Comparison of ENCODE assay signal across 8 cellular contexts in the genomic region with DNA sequence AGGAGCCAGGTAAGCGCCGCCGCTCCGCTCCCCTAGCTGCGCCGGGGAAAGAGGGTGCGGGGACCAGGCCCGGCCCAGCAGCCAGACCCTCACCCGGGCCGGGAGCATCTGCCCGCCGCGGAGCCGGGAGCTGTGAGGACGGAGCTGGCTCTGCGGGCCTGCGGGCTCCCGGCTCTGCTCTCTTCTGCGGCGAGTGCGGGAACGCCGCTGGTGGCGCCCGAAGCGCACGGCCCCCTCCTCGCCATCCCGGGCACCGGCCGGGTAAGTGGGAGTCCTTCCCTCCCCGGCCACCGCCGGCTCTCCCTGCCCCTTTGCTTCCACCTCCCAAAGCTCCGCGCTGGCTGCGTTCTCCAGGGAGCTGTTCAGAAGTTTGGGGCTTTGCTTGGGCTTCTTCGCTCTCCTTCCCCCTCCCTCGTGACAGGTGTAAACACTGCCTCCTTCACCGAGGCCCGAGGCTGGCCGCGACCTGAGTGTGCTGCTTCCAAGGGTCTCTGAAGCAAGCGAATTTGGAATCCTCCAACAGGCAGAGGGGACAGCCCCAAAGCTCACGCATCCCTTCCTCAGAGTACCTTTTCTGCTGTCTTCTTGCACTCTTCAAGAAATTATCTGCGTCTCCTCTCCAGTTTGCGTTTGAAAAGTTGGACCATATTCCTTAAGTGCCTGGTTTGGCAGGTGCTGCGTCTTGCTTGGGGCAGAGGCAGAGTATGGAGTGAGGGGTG. TPM values are rescaled to one million over a fixed set of nuclear protein-coding genes. Genes with fewer than 3 reads are reported as not detected.
DNase-seq lines count a peak whose midpoint lies in the region; ATAC-seq lines count a peak whose summit lies in the region.

No MANE protein-coding gene starts in this region.

- H3K9me3 Mint-ChIP-seq in activated CD4-positive, alpha-beta T cell treated with anti-CD3 and anti-CD28 coated beads for 36 hours (ENCODE audit: low read depth), result no peaks in the 10 kb centered on the region
- no peaks in the 10 kb centered on the region for H3K9me3 Mint-ChIP-seq in effector memory CD8-positive, alpha-beta T cell

- CTCF ChIA-PET in activated CD4-positive, alpha-beta T cell treated with anti-CD3 and anti-CD28 coated beads for 36 hours (lab: Charles Lee), result interaction anchor here (0.6 to 3.5 kb wide), 27 partner anchors 9 to 531 kb away, joined by 3 to 74 read pairs (median 5); a partner anchor contains a TSS

- H3K9me3 ChIP-seq in BLaER1 (no peaks in the 10 kb centered on the region), mononuclear cell (ENCODE audit: low read depth, low read length) (no peaks in the 10 kb centered on the region), subcutaneous abdominal adipose tissue (ENCODE audit: control insufficient read depth in 5 of 5, low read length in 5 of 5) (no peaks in the 10 kb centered on the region)

- H3K27me3 ChIP-seq in BLaER1 (no peaks in the 10 kb centered on the region), mononuclear cell (ENCODE audit: insufficient read depth, low read length) (no peaks in the 10 kb centered on the region), subcutaneous abdominal adipose tissue (ENCODE audit: control insufficient read depth in 5 of 5, insufficient read depth in 4 of 5, low read length in 5 of 5) (no peaks in the 10 kb centered on the region)

- peaks cover 3% of the 10 kb centered on the region for H3K36me3 Mint-ChIP-seq in activated CD4-positive, alpha-beta T cell treated with anti-CD3 and anti-CD28 coated beads for 36 hours (ENCODE audit: low read depth)
- peaks cover 15% of the 10 kb centered on the region for H3K36me3 Mint-ChIP-seq in effector memory CD8-positive, alpha-beta T cell (ENCODE audit: insufficient read depth)

- peak overlapping the region; percentile 95 for H3K4me2 ChIP-seq in BLaER1

- H3K27ac Mint-ChIP-seq in activated CD4-positive, alpha-beta T cell treated with anti-CD3 and anti-CD28 coated beads for 36 hours, result peak overlapping the region; percentile 100
- H3K27ac Mint-ChIP-seq in effector memory CD8-positive, alpha-beta T cell, result peak overlapping the region; percentile 97 to 98

- H3K4me3 Mint-ChIP-seq in activated CD4-positive, alpha-beta T cell treated with anti-CD3 and anti-CD28 coated beads for 36 hours, result peak overlapping the region; percentile 95
- peak overlapping the region; percentile 96 to 99 for H3K4me3 Mint-ChIP-seq in effector memory CD8-positive, alpha-beta T cell

- no peaks in the 10 kb centered on the region for H3K27me3 Mint-ChIP-seq in activated CD4-positive, alpha-beta T cell treated with anti-CD3 and anti-CD28 coated beads for 36 hours
- H3K27me3 Mint-ChIP-seq in effector memory CD8-positive, alpha-beta T cell, result no peaks in the 10 kb centered on the region

- DNase-seq in activated CD4-positive, alpha-beta T cell treated with anti-CD3 and anti-CD28 coated beads for 36 hours, result peak; percentile 64
- DNase-seq in effector memory CD8-positive, alpha-beta T cell, result peak in 2 of 3 experiments; percentile 13 to 16
- DNase-seq in EL, result no peak

- intact Hi-C loops in activated CD4-positive, alpha-beta T cell treated with anti-CD3 and anti-CD28 coated beads for 36 hours (cut with DNase I, micrococcal nuclease), result loop anchor here (1.0 to 5.0 kb wide), 24 partner anchors 10 to 936 kb away; a partner anchor contains a TSS

- H4K20me1 ChIP-seq in BLaER1, result peaks cover 54% of the 10 kb centered on the region

- H3K4me1 Mint-ChIP-seq in activated CD4-positive, alpha-beta T cell treated with anti-CD3 and anti-CD28 coated beads for 36 hours, result peaks cover 33% of the 10 kb centered on the region
- H3K4me1 Mint-ChIP-seq in effector memory CD8-positive, alpha-beta T cell (ENCODE audit: low read depth in 2 of 2), result peaks cover 25 to 26% of the 10 kb centered on the region in 2 donors

- peak overlapping the region; percentile 89 for H3K9ac ChIP-seq in BLaER1
- H3K9ac ChIP-seq in subcutaneous abdominal adipose tissue (ENCODE audit: low read length in 5 of 5), result peak overlapping the region; percentile 39 to 95 (median 92)

- H3K4me3 ChIP-seq in BLaER1 (peak overlapping the region; percentile 95), mononuclear cell (ENCODE audit: low read length) (peak overlapping the region; percentile 74), subcutaneous abdominal adipose tissue (ENCODE audit: low read depth in 1 of 5, low read length in 5 of 5) (peak overlapping the region; percentile 83 to 94 (median 87))

- H3K4me1 ChIP-seq in BLaER1 (peaks cover 19% of the 10 kb centered on the region), mononuclear cell (ENCODE audit: insufficient read depth, low read length) (peaks cover 38% of the 10 kb centered on the region), subcutaneous abdominal adipose tissue (ENCODE audit: control insufficient read depth in 5 of 5, insufficient read depth in 5 of 5, low read length in 5 of 5) (peaks cover 0 to 26% (median 26%) of the 10 kb centered on the region in 5 donors)

- ATAC-seq in GM19395 (IDR thresholded peaks at IDR 0.05; ENCODE audit: unreplicated experiment) (peak; percentile 14), HG03521 (IDR thresholded peaks at IDR 0.05; ENCODE audit: unreplicated experiment) (peak; percentile 14)
- ATAC-seq in activated CD4-positive, alpha-beta T cell treated with anti-CD3 and anti-CD28 coated beads for 36 hours, result peak; percentile 14
- ATAC-seq in effector memory CD8-positive, alpha-beta T cell (replicated peaks), result peak; percentile 13

- H3K36me3 ChIP-seq in BLaER1 (peaks cover 2% of the 10 kb centered on the region; the same call in 1 of the 2 replicates), subcutaneous abdominal adipose tissue (ENCODE audit: control insufficient read depth in 5 of 5, insufficient read depth in 5 of 5, low read length in 5 of 5) (no peaks in the 10 kb centered on the region)

- POLR2A ChIA-PET in activated CD4-positive, alpha-beta T cell treated with anti-CD3 and anti-CD28 coated beads for 36 hours (lab: Charles Lee), result interaction anchor here (1.0 to 1.6 kb wide), 7 partner anchors 124 to 605 kb away, joined by 3 to 8 read pairs (median 4); a partner anchor contains a TSS

- H3K27ac ChIP-seq in BLaER1 (peak overlapping the region; percentile 88), subcutaneous abdominal adipose tissue (ENCODE audit: low read depth, low read length) (peak overlapping the region; percentile 95)

RNA-seq across cellular contexts. Expression of a gene that starts 0.6 kb away (rescaled TPM):
- total RNA-seq in activated CD4-positive, alpha-beta T cell treated with anti-CD3 and anti-CD28 coated beads for 36 hours, result 10 to 100 TPM; 32.3 to 35.2 TPM
- total RNA-seq in mononuclear cell, result 87.1 TPM
